1 cellular context compared by ENCODE assay signal in genomic region chr14:51989293-51990234, GRCh38.
TF ChIP-seq lines count a peak whose summit lies in the region.

TSS of gene RTRAF (plus strand) at chr14:51989546. CDS start at chr14:51989640, 94 bp downstream.

TF ChIP-seq in HepG2, 621 proteins besides CTCF, POLR2A, EP300 and RAD21 (continued from another document):
- TF ChIP-seq, protein P1, sequence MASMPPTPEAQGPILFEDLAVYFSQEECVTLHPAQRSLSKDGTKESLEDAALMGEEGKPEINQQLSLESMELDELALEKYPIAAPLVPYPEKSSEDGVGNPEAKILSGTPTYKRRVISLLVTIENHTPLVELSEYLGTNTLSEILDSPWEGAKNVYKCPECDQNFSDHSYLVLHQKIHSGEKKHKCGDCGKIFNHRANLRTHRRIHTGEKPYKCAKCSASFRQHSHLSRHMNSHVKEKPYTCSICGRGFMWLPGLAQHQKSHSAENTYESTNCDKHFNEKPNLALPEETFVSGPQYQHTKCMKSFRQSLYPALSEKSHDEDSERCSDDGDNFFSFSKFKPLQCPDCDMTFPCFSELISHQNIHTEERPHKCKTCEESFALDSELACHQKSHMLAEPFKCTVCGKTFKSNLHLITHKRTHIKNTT (CRISPR knock-in tag; IDR thresholded peaks at IDR 0.05), result no peak
- no peak for TF ChIP-seq ZNF12 (CRISPR knock-in tag; IDR thresholded peaks at IDR 0.05)
- TF ChIP-seq MED13 (CRISPR knock-in tag; IDR thresholded peaks at IDR 0.05), result no peak
- no peak for TF ChIP-seq ERF (CRISPR knock-in tag; IDR thresholded peaks at IDR 0.05)
- TF ChIP-seq TCF7 (IDR thresholded peaks at IDR 0.05; ENCODE audit: low read depth), result no peak
- no peak; the same call in 1 of the 2 replicates for TF ChIP-seq ZSCAN9 (CRISPR knock-in tag; IDR thresholded peaks at IDR 0.05; ENCODE audit: borderline replicate concordance)
- no peak for TF ChIP-seq ZXDC (CRISPR knock-in tag; IDR thresholded peaks at IDR 0.05)
- no peak for TF ChIP-seq ZNF136 (CRISPR knock-in tag; IDR thresholded peaks at IDR 0.05; ENCODE audit: low read depth)
- peak; percentile 84 for TF ChIP-seq SRY (CRISPR knock-in tag; IDR thresholded peaks at IDR 0.05)
- no peak for TF ChIP-seq PAWR (CRISPR knock-in tag; IDR thresholded peaks at IDR 0.05; ENCODE audit: borderline replicate concordance)
- 0 out of 2 replicates have a peak, but pooled peaks have one; percentile 29 for TF ChIP-seq ZNF484 (CRISPR knock-in tag; IDR thresholded peaks at IDR 0.05; ENCODE audit: borderline replicate concordance, low read depth)
- TF ChIP-seq RARG (CRISPR knock-in tag; IDR thresholded peaks at IDR 0.05; ENCODE audit: low read depth), result no peak
- peak; percentile 53 for TF ChIP-seq PHF21A (CRISPR knock-in tag; IDR thresholded peaks at IDR 0.05)
- TF ChIP-seq ZNF670 (CRISPR knock-in tag; IDR thresholded peaks at IDR 0.05; ENCODE audit: borderline replicate concordance), result 0 out of 2 replicates have a peak, but pooled peaks have one; percentile 33
- TF ChIP-seq ZNF703 (CRISPR knock-in tag; IDR thresholded peaks at IDR 0.05; ENCODE audit: borderline replicate concordance), result no peak; the same call in 1 of the 2 replicates
- TF ChIP-seq KDM1A (CRISPR knock-in tag; IDR thresholded peaks at IDR 0.05), result no peak
- peak; percentile 59; the same call in 1 of the 2 replicates for TF ChIP-seq FOXO1 (CRISPR knock-in tag; IDR thresholded peaks at IDR 0.05)
- no peak for TF ChIP-seq AGO1 (IDR thresholded peaks at IDR 0.05; ENCODE audit: low read depth, low read length, poor library complexity, severe bottlenecking)
- TF ChIP-seq KMT2A (CRISPR knock-in tag; IDR thresholded peaks at IDR 0.05), result peak; percentile 94
- TF ChIP-seq HNRNPL (IDR thresholded peaks at IDR 0.05; ENCODE audit: low read depth, low read length), result no peak
- no peak for TF ChIP-seq GRHL1 (CRISPR knock-in tag; conservative IDR thresholded peaks at IDR 0.05)
- TF ChIP-seq ZMYM2 (CRISPR knock-in tag; IDR thresholded peaks at IDR 0.05), result no peak
- no peak; the same call in 1 of the 2 replicates for TF ChIP-seq ARNTL (CRISPR knock-in tag; IDR thresholded peaks at IDR 0.05)
- TF ChIP-seq SNRNP70 (IDR thresholded peaks at IDR 0.05; ENCODE audit: low read depth, low read length), result no peak
- no peak for TF ChIP-seq KDM6A (CRISPR knock-in tag; IDR thresholded peaks at IDR 0.05; ENCODE audit: low read depth)
- no peak for TF ChIP-seq PLSCR1 (CRISPR knock-in tag; IDR thresholded peaks at IDR 0.05; ENCODE audit: borderline replicate concordance)
- no peak for TF ChIP-seq NFE2L1 (CRISPR knock-in tag; IDR thresholded peaks at IDR 0.05; ENCODE audit: borderline replicate concordance)
- TF ChIP-seq, protein P2, sequence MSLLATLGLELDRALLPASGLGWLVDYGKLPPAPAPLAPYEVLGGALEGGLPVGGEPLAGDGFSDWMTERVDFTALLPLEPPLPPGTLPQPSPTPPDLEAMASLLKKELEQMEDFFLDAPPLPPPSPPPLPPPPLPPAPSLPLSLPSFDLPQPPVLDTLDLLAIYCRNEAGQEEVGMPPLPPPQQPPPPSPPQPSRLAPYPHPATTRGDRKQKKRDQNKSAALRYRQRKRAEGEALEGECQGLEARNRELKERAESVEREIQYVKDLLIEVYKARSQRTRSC (CRISPR knock-in tag; IDR thresholded peaks at IDR 0.05; ENCODE audit: low read depth), result 0 out of 2 replicates have a peak, but pooled peaks have one; percentile 30
- TF ChIP-seq, protein P3, sequence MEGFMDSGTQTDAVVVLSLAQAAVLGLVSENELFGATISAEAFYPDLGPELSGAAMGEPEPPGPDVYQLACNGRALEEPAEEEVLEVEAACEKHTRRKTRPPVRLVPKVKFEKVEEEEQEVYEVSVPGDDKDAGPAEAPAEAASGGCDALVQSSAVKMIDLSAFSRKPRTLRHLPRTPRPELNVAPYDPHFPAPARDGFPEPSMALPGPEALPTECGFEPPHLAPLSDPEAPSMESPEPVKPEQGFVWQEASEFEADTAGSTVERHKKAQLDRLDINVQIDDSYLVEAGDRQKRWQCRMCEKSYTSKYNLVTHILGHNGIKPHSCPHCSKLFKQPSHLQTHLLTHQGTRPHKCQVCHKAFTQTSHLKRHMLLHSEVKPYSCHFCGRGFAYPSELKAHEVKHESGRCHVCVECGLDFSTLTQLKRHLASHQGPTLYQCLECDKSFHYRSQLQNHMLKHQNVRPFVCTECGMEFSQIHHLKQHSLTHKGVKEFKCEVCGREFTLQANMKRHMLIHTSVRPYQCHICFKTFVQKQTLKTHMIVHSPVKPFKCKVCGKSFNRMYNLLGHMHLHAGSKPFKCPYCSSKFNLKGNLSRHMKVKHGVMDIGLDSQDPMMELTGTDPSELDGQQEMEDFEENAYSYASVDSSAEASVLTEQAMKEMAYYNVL (CRISPR knock-in tag; IDR thresholded peaks at IDR 0.05; ENCODE audit: borderline replicate concordance), result no peak; the same call in 1 of the 2 replicates
- TF ChIP-seq, protein P4, sequence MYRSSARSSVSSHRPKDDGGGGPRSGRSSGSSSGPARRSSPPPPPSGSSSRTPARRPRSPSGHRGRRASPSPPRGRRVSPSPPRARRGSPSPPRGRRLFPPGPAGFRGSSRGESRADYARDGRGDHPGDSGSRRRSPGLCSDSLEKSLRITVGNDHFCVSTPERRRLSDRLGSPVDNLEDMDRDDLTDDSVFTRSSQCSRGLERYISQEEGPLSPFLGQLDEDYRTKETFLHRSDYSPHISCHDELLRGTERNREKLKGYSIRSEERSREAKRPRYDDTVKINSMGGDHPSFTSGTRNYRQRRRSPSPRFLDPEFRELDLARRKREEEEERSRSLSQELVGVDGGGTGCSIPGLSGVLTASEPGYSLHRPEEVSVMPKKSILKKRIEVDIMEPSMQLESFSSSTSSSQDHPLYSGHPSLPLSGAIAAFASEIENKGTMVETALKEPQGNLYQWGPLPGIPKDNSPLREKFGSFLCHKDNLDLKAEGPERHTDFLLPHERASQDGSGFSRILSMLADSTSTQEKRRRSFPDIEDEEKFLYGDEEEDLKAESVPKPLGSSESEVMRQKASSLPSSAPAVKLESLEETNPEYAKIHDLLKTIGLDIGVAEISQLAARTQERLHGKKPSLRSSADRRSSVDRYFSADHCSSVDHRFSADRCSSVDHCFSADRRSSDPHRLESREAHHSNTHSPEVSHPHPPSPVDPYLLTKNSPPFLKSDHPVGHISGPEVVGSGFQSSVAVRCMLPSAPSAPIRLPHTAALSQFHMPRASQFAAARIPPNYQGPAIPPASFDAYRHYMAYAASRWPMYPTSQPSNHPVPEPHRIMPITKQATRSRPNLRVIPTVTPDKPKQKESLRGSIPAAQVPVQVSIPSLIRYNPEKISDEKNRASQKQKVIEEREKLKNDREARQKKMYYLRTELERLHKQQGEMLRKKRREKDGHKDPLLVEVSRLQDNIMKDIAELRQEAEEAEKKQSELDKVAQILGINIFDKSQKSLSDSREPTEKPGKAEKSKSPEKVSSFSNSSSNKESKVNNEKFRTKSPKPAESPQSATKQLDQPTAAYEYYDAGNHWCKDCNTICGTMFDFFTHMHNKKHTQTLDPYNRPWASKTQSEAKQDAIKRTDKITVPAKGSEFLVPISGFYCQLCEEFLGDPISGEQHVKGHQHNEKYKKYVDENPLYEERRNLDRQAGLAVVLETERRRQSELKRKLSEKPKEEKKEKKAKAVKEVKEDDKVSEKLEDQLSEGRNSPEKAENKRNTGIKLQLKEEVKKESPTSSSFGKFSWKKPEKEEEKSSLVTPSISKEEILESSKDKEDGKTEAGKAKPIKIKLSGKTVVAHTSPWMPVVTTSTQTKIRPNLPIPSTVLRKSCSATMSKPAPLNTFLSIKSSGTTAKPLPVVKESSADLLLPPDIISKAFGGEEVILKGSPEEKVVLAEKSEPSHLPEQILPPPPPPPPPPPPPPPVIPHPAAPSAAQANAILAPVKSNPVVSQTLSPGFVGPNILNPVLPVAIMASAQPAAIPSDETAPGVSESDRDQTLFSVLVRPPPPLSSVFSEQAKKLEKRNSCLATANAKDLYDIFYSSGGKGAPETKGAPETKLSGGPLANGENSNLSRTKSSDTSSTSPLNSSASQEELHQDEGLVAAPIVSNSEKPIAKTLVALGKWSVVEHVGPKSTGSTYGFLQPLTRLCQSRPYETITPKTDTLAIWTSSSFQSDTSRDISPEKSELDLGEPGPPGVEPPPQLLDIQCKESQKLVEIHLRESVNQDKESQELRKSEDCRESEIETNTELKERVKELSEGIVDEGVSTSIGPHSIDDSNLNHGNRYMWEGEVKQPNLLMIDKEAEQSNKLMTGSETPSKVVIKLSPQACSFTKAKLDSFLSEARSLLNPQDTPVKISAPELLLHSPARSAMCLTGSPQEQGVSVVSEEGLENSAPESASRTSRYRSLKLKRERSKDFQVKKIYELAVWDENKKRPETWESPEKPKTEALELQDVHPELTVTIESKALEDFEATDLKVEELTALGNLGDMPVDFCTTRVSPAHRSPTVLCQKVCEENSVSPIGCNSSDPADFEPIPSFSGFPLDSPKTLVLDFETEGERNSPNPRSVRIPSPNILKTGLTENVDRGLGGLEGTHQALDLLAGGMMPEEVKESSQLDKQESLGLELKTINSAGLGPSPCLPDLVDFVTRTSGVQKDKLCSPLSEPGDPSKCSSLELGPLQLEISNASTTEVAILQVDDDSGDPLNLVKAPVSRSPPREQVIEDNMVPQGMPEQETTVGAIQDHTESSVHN (CRISPR knock-in tag; IDR thresholded peaks at IDR 0.05), result no peak
- no peak for TF ChIP-seq ZNF549 (CRISPR knock-in tag; IDR thresholded peaks at IDR 0.05)
- TF ChIP-seq ZBTB39 (CRISPR knock-in tag; IDR thresholded peaks at IDR 0.05), result no peak
- TF ChIP-seq STAG1 (CRISPR knock-in tag; IDR thresholded peaks at IDR 0.05), result no peak
- TF ChIP-seq MAFG (CRISPR knock-in tag; IDR thresholded peaks at IDR 0.05), result no peak
- no peak for TF ChIP-seq ZNF724P (CRISPR knock-in tag; IDR thresholded peaks at IDR 0.05; ENCODE audit: borderline replicate concordance)
- peak; percentile 99 for TF ChIP-seq PHF8 (CRISPR knock-in tag; IDR thresholded peaks at IDR 0.05)
- peak; percentile 40; the same call in 1 of the 2 replicates for TF ChIP-seq MTA1 (CRISPR knock-in tag; IDR thresholded peaks at IDR 0.05; ENCODE audit: borderline replicate concordance)
